ENCODE assay signal across 7 cellular contexts in genomic region chr13:97224544-97225324, GRCh38. TPM values are rescaled to one million over a fixed set of nuclear protein-coding genes. Genes with fewer than 3 reads are reported as not detected.
A peak's percentile ranks its signal among the peaks of the same experiment; 100 is the strongest.
DNase-seq lines count a peak whose midpoint lies in the region; ATAC-seq and TF ChIP-seq lines count a peak whose summit lies in the region.

No MANE protein-coding gene starts in this region.

- peak overlapping the region; percentile 93 for H3K27ac Mint-ChIP-seq in activated naive CD8-positive, alpha-beta T cell

- no peaks in the 10 kb centered on the region for H3K27me3 Mint-ChIP-seq in activated naive CD8-positive, alpha-beta T cell

- H3K4me3 ChIP-seq in GM12864 (ENCODE audit: low read depth, low read length) (peak overlapping the region; percentile 74), iPS-18a (ENCODE audit: low read length) (no peak overlapping the region), spleen (peak overlapping the region; percentile 44 to 85 (median 57))

- peaks cover 5% of the 10 kb centered on the region for H3K36me3 Mint-ChIP-seq in activated naive CD8-positive, alpha-beta T cell

- H3K4me1 Mint-ChIP-seq in activated naive CD8-positive, alpha-beta T cell (ENCODE audit: low read depth), result peaks cover 62% of the 10 kb centered on the region

- no peak for DNase-seq in GM12864 (ENCODE audit: low read depth)
- peak; percentile 9 for DNase-seq in NCI-H146 treated with DMSO at 0.1 percent for 48 hours (lab: John Stamatoyannopoulos, UW; ENCODE audit: unreplicated experiment)
- no peak for DNase-seq in spleen

- no peaks in the 10 kb centered on the region for H3K36me3 ChIP-seq in iPS-18a (ENCODE audit: control insufficient read depth, low read depth, low read length)
- H3K36me3 ChIP-seq in spleen, result no peaks in the 10 kb centered on the region

- no peaks in the 10 kb centered on the region for H3K9me3 Mint-ChIP-seq in activated naive CD8-positive, alpha-beta T cell (ENCODE audit: low read depth)

- H3K27ac ChIP-seq in iPS-18a (ENCODE audit: low read length), result no peak overlapping the region
- H3K27ac ChIP-seq in spleen, result peak overlapping the region; percentile 64 to 92 (median 83)

- H3K9ac ChIP-seq in iPS-18a (ENCODE audit: low read length), result peak overlapping the region; percentile 30

- no peak for TF ChIP-seq POLR2A in spleen (IDR thresholded peaks at IDR 0.05)

- intact Hi-C loops in spleen (cut with DNase I; ENCODE audit: low total_unique reads), result no loop called here

- H3K4me3 Mint-ChIP-seq in activated naive CD8-positive, alpha-beta T cell, result peak overlapping the region; percentile 94

- H3K9me3 ChIP-seq in iPS-18a (ENCODE audit: control insufficient read depth, low read depth, low read length), result no peaks in the 10 kb centered on the region
- no peaks in the 10 kb centered on the region for H3K9me3 ChIP-seq in spleen

- 43 to 53% (median 51%) methylated on average over 5 of the region's 5 CpGs for WGBS in spleen, 5 donors

- H3K4me1 ChIP-seq in iPS-18a (ENCODE audit: control insufficient read depth, low read depth, low read length), result peaks cover 34% of the 10 kb centered on the region
- peaks cover 30 to 81% (median 53%) of the 10 kb centered on the region in 6 donors for H3K4me1 ChIP-seq in spleen

- H3K27me3 ChIP-seq in iPS-18a (ENCODE audit: control insufficient read depth, insufficient read depth, low read length) (peaks cover 74% of the 10 kb centered on the region), spleen (replicated peaks in 1 of 7) (peaks cover 0 to 8% (median 0%) of the 10 kb centered on the region in 7 donors)

- ATAC-seq in GM18502 (IDR thresholded peaks at IDR 0.05; ENCODE audit: poor library complexity, unreplicated experiment), result no peak
- no peak for ATAC-seq in HG03135 (IDR thresholded peaks at IDR 0.05; ENCODE audit: unreplicated experiment)

- no peak for TF ChIP-seq CTCF in GM12864 (IDR thresholded peaks at IDR 0.05; ENCODE audit: low read depth, low read length, missing control alignments)
- TF ChIP-seq CTCF in spleen (IDR thresholded peaks at IDR 0.05 in 8 of 11, conservative IDR thresholded peaks at IDR 0.05 in 3 of 11), result no peak

RNA-seq across cellular contexts. Expression of gene MBNL2, which starts 2.6 kb away (rescaled TPM):
- total RNA-seq in spleen, result 10 to 100 TPM; 28.2 to 56.3 (median 40.4) TPM
- 1 to 10 TPM; 7.0 to 7.7 (median 7.4) TPM for polyA plus RNA-seq in spleen
